ENCODE assay signal across 8 cellular contexts in the genomic region with DNA sequence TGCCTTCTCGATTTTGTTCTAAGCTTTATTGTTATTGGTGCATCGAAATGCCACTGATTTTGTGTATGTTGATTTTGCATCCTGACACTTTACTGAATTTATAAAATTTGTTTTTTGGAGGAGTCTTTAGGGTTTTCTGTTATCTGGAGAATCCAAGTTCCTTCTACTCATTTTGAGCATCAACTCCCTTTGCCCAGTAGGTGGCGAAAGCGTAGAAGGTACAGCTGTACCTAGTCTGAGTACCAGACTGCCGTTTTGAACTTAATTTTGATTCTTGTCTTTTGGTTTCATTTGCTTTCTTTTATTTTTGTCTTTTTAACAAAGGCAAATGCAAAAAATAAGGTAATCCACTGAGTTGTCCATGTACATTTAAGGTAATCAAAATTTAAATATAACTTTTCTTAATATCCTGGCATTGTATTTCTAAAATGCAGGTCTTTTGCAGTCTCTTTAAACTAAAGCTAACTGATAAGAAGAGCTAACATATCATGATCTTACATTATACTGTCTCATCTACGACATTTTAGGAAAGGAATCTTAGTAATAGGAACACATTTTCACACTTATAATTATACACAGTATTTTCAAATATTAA.
A peak's percentile ranks its signal among the peaks of the same experiment; 100 is the strongest.
DNase-seq lines count a peak whose midpoint lies in the region; ATAC-seq, FAIRE-seq and TF ChIP-seq lines count a peak whose summit lies in the region.

No MANE protein-coding gene starts in this region.

- 3 to 6% (median 4%) methylated on average over 6 of the region's 6 CpGs for WGBS in stomach, 5 donors

- H3K36me3 Mint-ChIP-seq in brain = no peaks in the 10 kb centered on the region

- H3K27ac Mint-ChIP-seq in brain = peak overlapping the region in 1 of 5 experiments; percentile 33

- H3K4me1 ChIP-seq in kidney (ENCODE audit: control insufficient read depth in 1 of 2, insufficient read depth in 1 of 2, low read depth in 1 of 2, low read length in 2 of 2) (no peaks in the 10 kb centered on the region), stomach (no peaks in the 10 kb centered on the region)

- peak; percentile 26 for DNase-seq in DMS53 treated with DMSO at 0.1 percent for 48 hours (lab: John Stamatoyannopoulos, UW; ENCODE audit: unreplicated experiment)
- peak; percentile 4 for DNase-seq in GM19238 (ENCODE audit: insufficient read length, low spot score)
- peak; percentile 3 for DNase-seq in NOMO-1 treated with dmso at 0.1 percent for 144 hours (lab: John Stamatoyannopoulos, UW; ENCODE audit: unreplicated experiment)
- no peak for DNase-seq in kidney
- DNase-seq in stomach = peak; percentile 53

- no peak for TF ChIP-seq POLR2A in stomach (IDR thresholded peaks at IDR 0.05)

- peaks cover 0 to 26% (median 0%) of the 10 kb centered on the region in 3 donors for H3K27me3 ChIP-seq in stomach

- no peak overlapping the region for H3K9ac ChIP-seq in kidney (ENCODE audit: low read length in 2 of 2)

- no peak overlapping the region for H3K27ac ChIP-seq in kidney (ENCODE audit: low read depth in 2 of 2, low read length in 2 of 2)
- H3K27ac ChIP-seq in stomach = no peak overlapping the region

- no peak overlapping the region for H3K4me3 Mint-ChIP-seq in brain

- intact Hi-C loops in kidney (cut with DNase I) = loop anchor here (5.0 kb wide), 1 partner anchor 468 kb away; a partner anchor contains a TSS
- intact Hi-C loops in stomach (cut with DNase I; ENCODE audit: low total_unique reads) = loop anchor here (5.0 kb wide), 1 partner anchor 468 kb away; a partner anchor contains a TSS

- H3K4me3 ChIP-seq in kidney (ENCODE audit: low read length in 2 of 2) (no peak overlapping the region), stomach (no peak overlapping the region)

- no peaks in the 10 kb centered on the region for H3K9me3 ChIP-seq in kidney (ENCODE audit: control insufficient read depth in 1 of 2, low read length in 2 of 2)
- H3K9me3 ChIP-seq in stomach = no peaks in the 10 kb centered on the region

- peaks cover 0 to 3% (median 0%) of the 10 kb centered on the region in 5 experiments for H3K9me3 Mint-ChIP-seq in brain

- no peaks in the 10 kb centered on the region for H3K36me3 ChIP-seq in kidney (ENCODE audit: control insufficient read depth in 1 of 2, insufficient read depth in 2 of 2, low read length in 2 of 2)
- H3K36me3 ChIP-seq in stomach = no peaks in the 10 kb centered on the region

- ATAC-seq in HG03442 (IDR thresholded peaks at IDR 0.05; ENCODE audit: unreplicated experiment) (peak; percentile 87), HG02763 (IDR thresholded peaks at IDR 0.05; ENCODE audit: unreplicated experiment) (no peak)

- no peaks in the 10 kb centered on the region for H3K27me3 Mint-ChIP-seq in brain

- TF ChIP-seq EP300 in stomach (IDR thresholded peaks at IDR 0.05) = no peak

- peaks cover 35% of the 10 kb centered on the region for H3K4me1 Mint-ChIP-seq in brain

- peak; percentile 94 for FAIRE-seq in kidney (lab: Jason Lieb, UNC)

- TF ChIP-seq CTCF in brain (conservative IDR thresholded peaks at IDR 0.05) = peak; percentile 85 to 91
- peak; percentile 76 for TF ChIP-seq CTCF in kidney (IDR thresholded peaks at IDR 0.05; ENCODE audit: borderline replicate concordance, extremely low read depth, insufficient read depth)
- TF ChIP-seq CTCF in stomach (IDR thresholded peaks at IDR 0.05) = peak in 5 of 7 experiments; percentile 44 to 62 (median 54)
